In the genomic region with DNA sequence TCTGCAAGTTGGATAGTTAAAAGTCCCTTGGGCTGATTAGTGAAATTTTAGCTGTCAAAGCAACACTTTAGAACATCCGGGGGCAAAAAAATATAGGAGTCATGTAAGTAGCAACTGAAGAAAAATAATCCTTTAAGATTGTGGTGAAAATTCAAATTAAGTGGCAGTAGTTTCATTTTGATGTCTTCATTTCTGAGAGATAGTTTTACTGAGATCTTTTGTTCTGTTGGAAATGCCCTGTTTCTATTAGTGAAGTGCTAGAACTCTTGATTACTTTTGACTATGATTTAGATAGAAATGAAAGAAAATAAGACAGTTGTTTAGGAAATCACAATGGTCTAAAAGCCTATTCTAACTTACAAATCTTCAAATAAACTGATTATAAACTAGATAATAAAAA, we compare ENCODE assay signal across 2 cellular contexts.
TF ChIP-seq lines count a peak whose summit lies in the region.

No MANE protein-coding gene starts in this region.

TF ChIP-seq in WTC11, 78 proteins besides CTCF, POLR2A, EP300 and RAD21:
- TF ChIP-seq PRDM15 (CRISPR knock-in tag; IDR thresholded peaks at IDR 0.05): no peak
TF ChIP-seq in WTC11: peak in this region for 0.

TF ChIP-seq in H1, 55 proteins besides CTCF, POLR2A, EP300 and RAD21:
- no peak for TF ChIP-seq SRF (IDR thresholded peaks at IDR 0.05; ENCODE audit: low read depth, low read length)
- TF ChIP-seq NRF1 (IDR thresholded peaks at IDR 0.05; ENCODE audit: low read depth, low read length): no peak
- TF ChIP-seq CHD2 (IDR thresholded peaks at IDR 0.05; ENCODE audit: low read length): no peak
- no peak for TF ChIP-seq RXRA (IDR thresholded peaks at IDR 0.05; ENCODE audit: insufficient read depth, low read depth, low read length)
- no peak for TF ChIP-seq KDM1A (IDR thresholded peaks at IDR 0.05; ENCODE audit: borderline replicate concordance, low read length)
- no peak for TF ChIP-seq HDAC6 (IDR thresholded peaks at IDR 0.05; ENCODE audit: low read depth, low read length)
- TF ChIP-seq HDAC2 (IDR thresholded peaks at IDR 0.05; ENCODE audit: borderline replicate concordance in 1 of 2, low read depth in 2 of 2, low read length in 2 of 2): no peak
- TF ChIP-seq TCF12 (IDR thresholded peaks at IDR 0.05; ENCODE audit: low read depth, low read length): no peak
- TF ChIP-seq, protein P1, sequence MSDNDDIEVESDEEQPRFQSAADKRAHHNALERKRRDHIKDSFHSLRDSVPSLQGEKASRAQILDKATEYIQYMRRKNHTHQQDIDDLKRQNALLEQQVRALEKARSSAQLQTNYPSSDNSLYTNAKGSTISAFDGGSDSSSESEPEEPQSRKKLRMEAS (IDR thresholded peaks at IDR 0.05): no peak
